Comparison of ENCODE assay signal across 8 cellular contexts in the genomic region with DNA sequence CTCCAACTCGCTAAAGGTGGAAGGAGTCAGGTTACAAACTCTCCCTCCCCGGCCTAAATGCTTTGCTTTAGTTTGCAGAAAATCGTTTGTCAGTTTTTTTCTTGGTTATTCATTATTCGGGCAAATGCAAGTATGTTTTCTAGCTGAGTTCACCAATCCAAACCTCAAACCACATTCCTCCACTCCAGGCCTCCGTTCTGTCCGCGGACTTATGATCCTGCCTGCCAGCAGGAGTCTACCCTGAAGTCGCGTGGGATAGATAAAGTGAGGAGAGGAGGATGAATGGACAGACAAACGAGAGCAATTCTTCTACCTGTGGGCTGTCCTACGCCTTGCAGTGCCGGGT. TPM values are rescaled to one million over a fixed set of nuclear protein-coding genes. Genes with fewer than 3 reads are reported as not detected.
DNase-seq lines count a peak whose midpoint lies in the region; ATAC-seq and TF ChIP-seq lines count a peak whose summit lies in the region.

No MANE protein-coding gene starts in this region.

- H3K27ac Mint-ChIP-seq in CD14-positive monocyte = no peak overlapping the region

- TF ChIP-seq POLR2A in uterus (IDR thresholded peaks at IDR 0.05) = no peak

- H3K9me3 ChIP-seq in uterus = no peaks in the 10 kb centered on the region

- peaks cover 0 to 7% of the 10 kb centered on the region in 2 donors for H3K36me3 Mint-ChIP-seq in CD14-positive monocyte

- peak overlapping the region; percentile 69 to 89 for H3K4me3 ChIP-seq in uterus

- H3K4me1 ChIP-seq in uterus = peaks cover 4 to 5% of the 10 kb centered on the region in 2 donors

- H3K36me3 ChIP-seq in uterus = no peaks in the 10 kb centered on the region

- peaks cover 36% of the 10 kb centered on the region for H3K4me1 Mint-ChIP-seq in CD14-positive monocyte

- H3K9me3 Mint-ChIP-seq in CD14-positive monocyte = peaks cover 0 to 18% (median 4%) of the 10 kb centered on the region in 7 donors

- H3K4me3 Mint-ChIP-seq in CD14-positive monocyte = peak overlapping the region; percentile 6 to 90

- H3K27me3 Mint-ChIP-seq in CD14-positive monocyte (ENCODE audit: low read depth in 3 of 3) = peaks cover 61 to 64% (median 63%) of the 10 kb centered on the region in 3 donors

- intact Hi-C loops in CD14-positive monocyte (cut with micrococcal nuclease) = loop anchor here in 1 of 2 donors (10.0 kb wide), 1 partner anchor 1491 kb away; no protein-coding TSS in a partner anchor
- intact Hi-C loops in uterus (cut with DNase I; ENCODE audit: low total_unique reads) = loop anchor here (10.0 kb wide), 1 partner anchor 1901 kb away; no protein-coding TSS in a partner anchor

- H3K27ac ChIP-seq in uterus = peak overlapping the region; percentile 99

- no peaks in the 10 kb centered on the region for H3K27me3 ChIP-seq in uterus

- no peak for DNase-seq in CD14-positive monocyte (ENCODE audit: low spot score)
- DNase-seq in LHCN-M2 (ENCODE audit: low read depth) = peak; percentile 47
- peak; percentile 34 for DNase-seq in cerebellar cortex (ENCODE audit: low spot score)
- DNase-seq in medulla oblongata (ENCODE audit: extremely low spot score) = peak; percentile 30
- peak in 1 of 2 donors; percentile 31 for DNase-seq in uterus
- no peak for DNase-seq in SIG-M5 treated with dmso at 0.1 percent for 504 hours (lab: John Stamatoyannopoulos, UW; ENCODE audit: unreplicated experiment)
- no peak for DNase-seq in NCI-H774 (lab: John Stamatoyannopoulos, UW)

- TF ChIP-seq CTCF in CD14-positive monocyte (IDR thresholded peaks at IDR 0.05) (no peak), uterus (IDR thresholded peaks at IDR 0.05) (no peak)

- no peak for ATAC-seq in GM18858 (IDR thresholded peaks at IDR 0.05; ENCODE audit: unreplicated experiment)

RNA-seq across cellular contexts. Expression of gene ADAMTS1, which starts 1.3 kb away (rescaled TPM):
- not detected for polyA plus RNA-seq in CD14-positive monocyte
- 82.8 and 101 TPM in 2 replicates for total RNA-seq in LHCN-M2 (2014; rRNA removed)
- 75.9 TPM for polyA plus RNA-seq in LHCN-M2 (2012)
- 100 to 1,000 TPM in 3 of 4 donors, 10 to 100 TPM in 1; 96.8 to 210 (median 164) TPM for total RNA-seq in uterus

Comparison
In these comparisons a context has a peak if more than half of its experiments do, and no peak if none do; other contexts are left out.
1. DNase-seq: peak in LHCN-M2 (single experiment), cerebellar cortex (single experiment) and medulla oblongata (single experiment); none in CD14-positive monocyte (single experiment), SIG-M5 treated with dmso at 0.1 percent for 504 hours (single experiment) and NCI-H774 (single experiment).